8 cellular contexts compared by ENCODE assay signal in genomic region chr11:95790933-95791247, GRCh38. TPM values are rescaled to one million over a fixed set of nuclear protein-coding genes. Genes with fewer than 3 reads are reported as not detected.
A peak's percentile ranks its signal among the peaks of the same experiment; 100 is the strongest.
DNase-seq lines count a peak whose midpoint lies in the region; ATAC-seq and TF ChIP-seq lines count a peak whose summit lies in the region.

No MANE protein-coding gene starts in this region.

- no peak for TF ChIP-seq POLR2A in adrenal gland (IDR thresholded peaks at IDR 0.05)

- peak overlapping the region; percentile 95 to 100 (median 99) for H3K27ac ChIP-seq in adrenal gland
- peak overlapping the region; percentile 99 for H3K27ac ChIP-seq in upper lobe of right lung

- H3K4me1 ChIP-seq in adrenal gland (replicated peaks in 1 of 2) = peaks cover 9 to 27% of the 10 kb centered on the region in 2 donors
- H3K4me1 ChIP-seq in upper lobe of right lung = peaks cover 21% of the 10 kb centered on the region

- in situ Hi-C loops in SK-MEL-5 (cut with HindIII; ENCODE audit: low pct_unique_long_range_greater_than_20kb, low sequenced_read_pairs) = no loop called here

- no peaks in the 10 kb centered on the region for H3K27me3 ChIP-seq in adrenal gland
- H3K27me3 ChIP-seq in upper lobe of right lung = no peaks in the 10 kb centered on the region

- peak; percentile 2 to 6 for ATAC-seq in left cardiac atrium
- peak; percentile 36 for ATAC-seq in upper lobe of right lung

- no peak for TF ChIP-seq CTCF in adrenal gland (IDR thresholded peaks at IDR 0.05)
- TF ChIP-seq CTCF in upper lobe of right lung (IDR thresholded peaks at IDR 0.05) = no peak

- intact Hi-C loops in adrenal gland (cut with DNase I) (no loop called here), left cardiac atrium (cut with DNase I) (no loop called here), upper lobe of right lung (cut with DNase I) (no loop called here)

- H3K9me3 ChIP-seq in adrenal gland (replicated peaks in 1 of 3) = no peaks in the 10 kb centered on the region
- H3K9me3 ChIP-seq in upper lobe of right lung = no peaks in the 10 kb centered on the region

- 0% methylated on average over 12 to 16 of the region's 16 CpGs for WGBS in adrenal gland, 4 donors

- peak; percentile 31 for DNase-seq in NCI-H1436 (lab: John Stamatoyannopoulos, UW)
- no peak for DNase-seq in NCI-H1436 treated with DMSO at 0.1 percent for 48 hours (lab: John Stamatoyannopoulos, UW)
- DNase-seq in LoVo (ENCODE audit: low spot score) = peak; percentile 62
- peak; percentile 57 for DNase-seq in SK-MEL-5 (ENCODE audit: low read depth, low spot score)
- peak; percentile 55 to 85 (median 68) for DNase-seq in adrenal gland
- DNase-seq in left cardiac atrium = peak; percentile 68
- peak; percentile 55 for DNase-seq in pons (ENCODE audit: low spot score)
- peak; percentile 89 for DNase-seq in upper lobe of right lung

- H3K4me3 ChIP-seq in adrenal gland = peak overlapping the region; percentile 53 to 95 (median 88)
- peak overlapping the region; percentile 86 for H3K4me3 ChIP-seq in upper lobe of right lung

- H3K36me3 ChIP-seq in adrenal gland (replicated peaks in 1 of 2) (peaks cover 0 to 17% of the 10 kb centered on the region in 2 donors), upper lobe of right lung (peaks cover 20% of the 10 kb centered on the region)

RNA-seq across cellular contexts. Expression of gene CEP57, which starts 0.6 kb away (rescaled TPM):
- total RNA-seq in SK-MEL-5 (2014; rRNA removed; shearing (Covaris generic)) = 36.0 and 36.9 TPM in 2 replicates
- 15.6 and 16.1 TPM in 2 replicates for polyA plus RNA-seq in SK-MEL-5 (2015; cell fraction: cytosol; rRNA removed)
- 43.4 and 47.2 TPM in 2 replicates for polyA plus RNA-seq in SK-MEL-5 (2015; cell fraction: nucleus; rRNA removed)
- total RNA-seq in adrenal gland = 10 to 100 TPM; 18.4 to 45.5 (median 34.6) TPM
- polyA plus RNA-seq in adrenal gland = 10 to 100 TPM; 12.9 to 32.3 (median 13.7) TPM
- 10 to 100 TPM; 21.8 to 26.0 TPM for total RNA-seq in left cardiac atrium
- total RNA-seq in upper lobe of right lung = 33.8 TPM

RNA-seq across cellular contexts. Expression of gene FAM76B, which starts 1.3 kb away (rescaled TPM):
- total RNA-seq in SK-MEL-5 (2014; rRNA removed; shearing (Covaris generic)) = 16.2 and 19.2 TPM in 2 replicates
- polyA plus RNA-seq in SK-MEL-5 (2015; cell fraction: cytosol; rRNA removed) = 8.8 and 15.5 TPM in 2 replicates
- 156 and 216 TPM in 2 replicates for polyA plus RNA-seq in SK-MEL-5 (2015; cell fraction: nucleus; rRNA removed)
- total RNA-seq in adrenal gland = 10 to 100 TPM in 5 of 8 donors, 1 to 10 TPM in 3; 1.4 to 30.6 (median 19.2) TPM
- polyA plus RNA-seq in adrenal gland = 10 to 100 TPM; 15.8 to 16.5 (median 16.1) TPM
- total RNA-seq in left cardiac atrium = 10 to 100 TPM in 1 of 2 donors, 1 to 10 TPM in 1; 8.0 to 11.4 TPM
- total RNA-seq in upper lobe of right lung = 22.5 TPM
